8 cellular contexts compared by ENCODE assay signal in genomic region chr20:62063601-62063980, GRCh38. TPM values are rescaled to one million over a fixed set of nuclear protein-coding genes. Genes with fewer than 3 reads are reported as not detected.
DNase-seq lines count a peak whose midpoint lies in the region; ATAC-seq and TF ChIP-seq lines count a peak whose summit lies in the region.

No MANE protein-coding gene starts in this region.

- H3K27me3 Mint-ChIP-seq in activated CD4-positive, alpha-beta memory T cell treated with anti-CD3 and anti-CD28 coated beads, Interleukin-2, amount 10 ng/mL, durations not matched to agents 7 days and 5 days, result no peaks in the 10 kb centered on the region

- peaks cover 57% of the 10 kb centered on the region for H4K20me1 ChIP-seq in hepatocyte (ENCODE audit: insufficient read depth, poor library complexity, severe bottlenecking)

- peak overlapping the region; percentile 61 for H3K4me3 ChIP-seq in hepatocyte

- CTCF ChIA-PET in activated CD4-positive, alpha-beta memory T cell treated with anti-CD3 and anti-CD28 coated beads, Interleukin-2, amount 10 ng/mL, durations not matched to agents 7 days and 5 days (lab: Charles Lee), result interaction anchor here (1.2 kb wide), 1 partner anchor 74 kb away, joined by 3 read pairs; no protein-coding TSS in a partner anchor

- H3K9me2 ChIP-seq in hepatocyte (replicated peaks; ENCODE audit: insufficient read depth), result no peaks in the 10 kb centered on the region

- no peak for TF ChIP-seq CTCF in hepatocyte (IDR thresholded peaks at IDR 0.05; ENCODE audit: poor library complexity)

- H3K4me1 ChIP-seq in hepatocyte (ENCODE audit: insufficient read depth), result peaks cover 30% of the 10 kb centered on the region

- no peaks in the 10 kb centered on the region for H3K9me3 Mint-ChIP-seq in activated CD4-positive, alpha-beta memory T cell treated with anti-CD3 and anti-CD28 coated beads, Interleukin-2, amount 10 ng/mL, durations not matched to agents 7 days and 5 days
- H3K9me3 Mint-ChIP-seq in stimulated activated effector memory CD8-positive, alpha-beta T cell treated with anti-CD3 and anti-CD28 coated beads, Interleukin-12 subunit alpha, Interleukin-12 subunit beta, amount 100 ng/mL, for 72 hours, result no peaks in the 10 kb centered on the region

- POLR2A ChIA-PET in activated CD4-positive, alpha-beta memory T cell treated with anti-CD3 and anti-CD28 coated beads, Interleukin-2, amount 10 ng/mL, durations not matched to agents 7 days and 5 days (lab: Charles Lee), result interaction anchor here (1.0 kb wide), 1 partner anchor 78 kb away, joined by 3 read pairs; no protein-coding TSS in a partner anchor

- no peaks in the 10 kb centered on the region for H3K9me3 ChIP-seq in hepatocyte (ENCODE audit: low read depth)

- peaks cover 60% of the 10 kb centered on the region for H3K79me2 ChIP-seq in hepatocyte

- peak overlapping the region; percentile 74 for H3K4me3 Mint-ChIP-seq in activated CD4-positive, alpha-beta memory T cell treated with anti-CD3 and anti-CD28 coated beads, Interleukin-2, amount 10 ng/mL, durations not matched to agents 7 days and 5 days
- peak overlapping the region; percentile 61 for H3K4me3 Mint-ChIP-seq in stimulated activated effector memory CD8-positive, alpha-beta T cell treated with anti-CD3 and anti-CD28 coated beads, Interleukin-12 subunit alpha, Interleukin-12 subunit beta, amount 100 ng/mL, for 72 hours

- no peaks in the 10 kb centered on the region for H3K27me3 ChIP-seq in hepatocyte

- H3K27ac Mint-ChIP-seq in activated CD4-positive, alpha-beta memory T cell treated with anti-CD3 and anti-CD28 coated beads, Interleukin-2, amount 10 ng/mL, durations not matched to agents 7 days and 5 days, result no peak overlapping the region
- peak overlapping the region; percentile 34 for H3K27ac Mint-ChIP-seq in stimulated activated effector memory CD8-positive, alpha-beta T cell treated with anti-CD3 and anti-CD28 coated beads, Interleukin-12 subunit alpha, Interleukin-12 subunit beta, amount 100 ng/mL, for 72 hours

- 43% methylated on average over 23 of the region's 23 CpGs for WGBS in hepatocyte (ENCODE audit: low lambda C conversion rate, missing lambda C conversion rate)

- peak overlapping the region; percentile 95 for H3K4me2 ChIP-seq in hepatocyte

- peaks cover 17% of the 10 kb centered on the region for H3K36me3 Mint-ChIP-seq in activated CD4-positive, alpha-beta memory T cell treated with anti-CD3 and anti-CD28 coated beads, Interleukin-2, amount 10 ng/mL, durations not matched to agents 7 days and 5 days (ENCODE audit: low read depth)
- peaks cover 36% of the 10 kb centered on the region for H3K36me3 Mint-ChIP-seq in stimulated activated effector memory CD8-positive, alpha-beta T cell treated with anti-CD3 and anti-CD28 coated beads, Interleukin-12 subunit alpha, Interleukin-12 subunit beta, amount 100 ng/mL, for 72 hours

- H2AFZ ChIP-seq in hepatocyte, result no peak overlapping the region

- H3K27ac ChIP-seq in hepatocyte, result peak overlapping the region; percentile 7

- peak; percentile 45 for DNase-seq in NCI-H82 (lab: John Stamatoyannopoulos, UW)
- DNase-seq in NCI-H82 treated with DMSO at 0.1 percent for 48 hours (lab: John Stamatoyannopoulos, UW; ENCODE audit: unreplicated experiment), result no peak
- no peak for DNase-seq in activated CD4-positive, alpha-beta memory T cell treated with anti-CD3 and anti-CD28 coated beads, Interleukin-2, amount 10 ng/mL, durations not matched to agents 7 days and 5 days
- peak; percentile 59 for DNase-seq in hepatocyte (ENCODE audit: low spot score)
- no peak for DNase-seq in stimulated activated effector memory CD8-positive, alpha-beta T cell treated with anti-CD3 and anti-CD28 coated beads, Interleukin-12 subunit alpha, Interleukin-12 subunit beta, amount 100 ng/mL, for 72 hours (ENCODE audit: low spot score in 2 of 2)
- DNase-seq in left colon, result no peak
- no peak for DNase-seq in kidney tubule cell (ENCODE audit: low spot score)

- intact Hi-C loops in left colon (cut with DNase I, micrococcal nuclease), result loop anchor here (5.0 to 10.0 kb wide), 2 partner anchors 71 to 79 kb away; partner anchors contain the start of genes PSMA7 (in 1 of the 2) and SS18L1 (in 1 of the 2)

- H3K36me3 ChIP-seq in hepatocyte (replicated peaks; ENCODE audit: insufficient read depth, low read depth), result no peaks in the 10 kb centered on the region

- peaks cover 38% of the 10 kb centered on the region for H3K4me1 Mint-ChIP-seq in activated CD4-positive, alpha-beta memory T cell treated with anti-CD3 and anti-CD28 coated beads, Interleukin-2, amount 10 ng/mL, durations not matched to agents 7 days and 5 days
- H3K4me1 Mint-ChIP-seq in stimulated activated effector memory CD8-positive, alpha-beta T cell treated with anti-CD3 and anti-CD28 coated beads, Interleukin-12 subunit alpha, Interleukin-12 subunit beta, amount 100 ng/mL, for 72 hours, result peaks cover 68% of the 10 kb centered on the region

- no peak for ATAC-seq in stimulated activated effector memory CD8-positive, alpha-beta T cell treated with anti-CD3 and anti-CD28 coated beads, Interleukin-12 subunit alpha, Interleukin-12 subunit beta, amount 100 ng/mL, for 72 hours
- no peak for ATAC-seq in left colon
- ATAC-seq in GM21390 (IDR thresholded peaks at IDR 0.05; ENCODE audit: unreplicated experiment), result no peak

RNA-seq across cellular contexts. Expression of gene TAF4, which starts 2.1 kb away (rescaled TPM):
- total RNA-seq in activated CD4-positive, alpha-beta memory T cell treated with anti-CD3 and anti-CD28 coated beads, Interleukin-2, amount 10 ng/mL, durations not matched to agents 7 days and 5 days, result 10 to 100 TPM; 18.0 to 20.0 TPM
- total RNA-seq in hepatocyte (6.6 and 7.5 TPM in 2 replicates), left colon (10 to 100 TPM; 22.1 to 28.2 TPM)
- polyA plus RNA-seq in hepatocyte, result 2.9 and 3.3 TPM in 2 replicates

RNA-seq across cellular contexts. Expression of gene LSM14B, which starts 58.7 kb away (rescaled TPM):
- 10 to 100 TPM; 38.9 to 39.0 TPM for total RNA-seq in activated CD4-positive, alpha-beta memory T cell treated with anti-CD3 and anti-CD28 coated beads, Interleukin-2, amount 10 ng/mL, durations not matched to agents 7 days and 5 days
- total RNA-seq in hepatocyte (32.5 and 43.1 TPM in 2 replicates), left colon (10 to 100 TPM; 33.0 to 36.3 TPM)
- 4.8 and 7.1 TPM in 2 replicates for polyA plus RNA-seq in hepatocyte

Comparison
In these comparisons a context has a peak if more than half of its experiments do, and no peak if none do; other contexts are left out.
1. DNase-seq: peak in NCI-H82 (single experiment) and hepatocyte (single experiment); none in NCI-H82 treated with DMSO at 0.1 percent for 48 hours (single experiment), activated CD4-positive, alpha-beta memory T cell treated with anti-CD3 and anti-CD28 coated beads, Interleukin-2, amount 10 ng/mL, durations not matched to agents 7 days and 5 days (single experiment), stimulated activated effector memory CD8-positive, alpha-beta T cell treated with anti-CD3 and anti-CD28 coated beads, Interleukin-12 subunit alpha, Interleukin-12 subunit beta, amount 100 ng/mL, for 72 hours (0 of 2), left colon (0 of 2) and kidney tubule cell (single experiment).